In the genomic region with DNA sequence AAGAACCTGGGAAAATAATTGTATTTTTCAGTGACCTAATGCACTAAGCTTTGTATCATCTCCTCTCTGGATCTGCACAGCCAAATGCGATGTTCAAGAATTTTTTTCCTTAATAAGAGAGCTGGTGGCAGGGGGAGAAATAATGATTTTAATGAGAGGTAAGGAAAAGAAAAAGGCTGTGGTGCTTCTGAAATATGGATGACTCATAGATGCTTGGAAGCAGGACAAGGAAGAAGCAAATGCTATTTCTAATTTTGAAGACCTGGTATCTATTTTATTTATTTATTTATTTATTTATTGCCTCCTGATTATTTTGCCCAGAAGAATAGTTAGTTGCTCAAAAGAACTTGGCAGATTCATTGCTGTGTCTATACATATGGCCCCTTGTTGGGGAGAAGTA, we compare ENCODE assay signal across 38 cellular contexts. TPM values are rescaled to one million over a fixed set of nuclear protein-coding genes. Genes with fewer than 3 reads are reported as not detected.
"Had no signal": no experiment of that assay in that cellular context is flagged by ENCODE, and none has a peak within 500 bp of the region (broad histone marks: within the 10 kb centered on the region; RNA-seq: fewer than 3 reads in every experiment).

No MANE protein-coding gene starts in this region.

- H3K4me3 Mint-ChIP-seq: activated CD4-positive, alpha-beta T cell treated with anti-CD3 and anti-CD28 coated beads, Interleukin-2, amount 10 ng/mL, durations not matched to agents 7 days and 5 days; activated CD8-positive, alpha-beta T cell treated with anti-CD3 and anti-CD28 coated beads for 36 hours; activated T-cell treated with anti-CD3 and anti-CD28 coated beads, Interleukin-2, amount 50 U/mL, for 4 hours; activated T-helper 17 cell treated with anti-CD3 and anti-CD28 coated beads, Interleukin-2, amount 50 U/mL, for 72 hours; dendritic cell treated with granulocyte-macrophage colony-stimulating factor and Interleukin-4, amounts not matched to agents 40 ng/mL and 50 ng/mL, for 4 days; mesothelial cell of epicardium; naive B cell; stimulated activated effector memory CD8-positive, alpha-beta T cell treated with anti-CD3 and anti-CD28 coated beads, Interleukin-12 subunit alpha, Interleukin-12 subunit beta, amount 100 ng/mL, for 72 hours; stimulated activated naive CD8-positive, alpha-beta T cell treated with anti-CD3 and anti-CD28 coated beads, Interleukin-15, Interleukin-2, amounts not matched to agents 100 ng/mL and 50 ng/mL, for 24 hours; T-helper 1 cell treated with Interleukin-12 subunit alpha and Interleukin-12 subunit beta and Interleukin-4 antibody, amounts not matched to agents 30 μg/mL and 1 μg/mL, for 36 hours had no signal

- H3K27me3 Mint-ChIP-seq: activated CD4-positive, alpha-beta T cell treated with anti-CD3 and anti-CD28 coated beads, Interleukin-2, amount 10 ng/mL, durations not matched to agents 7 days and 5 days; activated CD8-positive, alpha-beta T cell treated with anti-CD3 and anti-CD28 coated beads for 36 hours; stimulated activated naive CD8-positive, alpha-beta T cell treated with anti-CD3 and anti-CD28 coated beads, Interleukin-15, Interleukin-2, amounts not matched to agents 100 ng/mL and 50 ng/mL, for 24 hours had no signal

- H3K36me3 ChIP-seq: brain microvascular endothelial cell, gastroesophageal sphincter, ovary, right lobe of liver, thoracic aorta, WERI-Rb-1 had no signal

- ATAC-seq: activated CD8-positive, alpha-beta T cell treated with anti-CD3 and anti-CD28 coated beads for 36 hours; activated T-cell treated with anti-CD3 and anti-CD28 coated beads, Interleukin-2, amount 50 U/mL, for 4 hours; gastroesophageal sphincter; left colon; right lobe of liver; stimulated activated effector memory CD8-positive, alpha-beta T cell treated with anti-CD3 and anti-CD28 coated beads, Interleukin-12 subunit alpha, Interleukin-12 subunit beta, amount 100 ng/mL, for 72 hours had no signal

- H3K27ac ChIP-seq: brain microvascular endothelial cell, gastroesophageal sphincter, hepatocyte, ovary, right lobe of liver, skin epidermis, thoracic aorta, WERI-Rb-1 had no signal

- H3K4me1 Mint-ChIP-seq: activated T-helper 17 cell treated with anti-CD3 and anti-CD28 coated beads, Interleukin-2, amount 50 U/mL, for 72 hours; naive B cell; stimulated activated effector memory CD8-positive, alpha-beta T cell treated with anti-CD3 and anti-CD28 coated beads, Interleukin-12 subunit alpha, Interleukin-12 subunit beta, amount 100 ng/mL, for 72 hours had no signal

- H3K27ac Mint-ChIP-seq: activated CD8-positive, alpha-beta T cell treated with anti-CD3 and anti-CD28 coated beads for 36 hours; activated T-helper 17 cell treated with anti-CD3 and anti-CD28 coated beads, Interleukin-2, amount 50 U/mL, for 72 hours; mesothelial cell of epicardium; naive B cell; progenitor cell of endocrine pancreas; stimulated activated effector memory CD8-positive, alpha-beta T cell treated with anti-CD3 and anti-CD28 coated beads, Interleukin-12 subunit alpha, Interleukin-12 subunit beta, amount 100 ng/mL, for 72 hours; stimulated activated naive CD8-positive, alpha-beta T cell treated with anti-CD3 and anti-CD28 coated beads, Interleukin-15, Interleukin-2, amounts not matched to agents 100 ng/mL and 50 ng/mL, for 24 hours; T-helper 1 cell treated with Interleukin-12 subunit alpha and Interleukin-12 subunit beta and Interleukin-4 antibody, amounts not matched to agents 30 μg/mL and 1 μg/mL, for 36 hours had no signal

- H3K9me3 Mint-ChIP-seq: activated CD8-positive, alpha-beta T cell treated with anti-CD3 and anti-CD28 coated beads for 36 hours; activated T-cell treated with anti-CD3 and anti-CD28 coated beads, Interleukin-2, amount 50 U/mL, for 4 hours; activated T-helper 17 cell treated with anti-CD3 and anti-CD28 coated beads, Interleukin-2, amount 50 U/mL, for 72 hours; mesothelial cell of epicardium; stimulated activated effector memory CD8-positive, alpha-beta T cell treated with anti-CD3 and anti-CD28 coated beads, Interleukin-12 subunit alpha, Interleukin-12 subunit beta, amount 100 ng/mL, for 72 hours; stimulated activated naive CD8-positive, alpha-beta T cell treated with anti-CD3 and anti-CD28 coated beads, Interleukin-15, Interleukin-2, amounts not matched to agents 100 ng/mL and 50 ng/mL, for 24 hours had no signal

- H3K4me2 ChIP-seq: hepatocyte had no signal

- H3K4me3 ChIP-seq: gastroesophageal sphincter, hepatocyte, ovary, right lobe of liver, skin epidermis, thoracic aorta had no signal

- H2AFZ ChIP-seq: hepatocyte had no signal

- H3K4me1 ChIP-seq: gastroesophageal sphincter, right lobe of liver had no signal

- DNase-seq: activated CD4-positive, alpha-beta T cell treated with anti-CD3 and anti-CD28 coated beads, Interleukin-2, amount 10 ng/mL, durations not matched to agents 7 days and 5 days; activated CD4-positive, CD25-positive, alpha-beta regulatory T cell treated with anti-CD3 and anti-CD28 coated beads, Interleukin-2, amount 50 U/mL, for 72 hours; activated CD8-positive, alpha-beta T cell treated with anti-CD3 and anti-CD28 coated beads for 36 hours; activated gamma-delta T cell treated with Interleukin-2 at 50 U/mL for 16 hours; activated naive CD4-positive, alpha-beta T cell treated with anti-CD3 and anti-CD28 coated beads, Interleukin-2, amount 50 U/mL, for 16 hours; activated T-cell treated with anti-CD3 and anti-CD28 coated beads, Interleukin-2, amount 50 U/mL, for 4 hours; amniotic stem cell; brain microvascular endothelial cell; caudate nucleus; left colon; naive B cell; ovary; right lobe of liver; stimulated activated CD4-positive, alpha-beta T cell treated with anti-CD3 and anti-CD28 coated beads, Interleukin-12 subunit alpha, Interleukin-12 subunit beta, amount 100 ng/mL, for 4 hours; stimulated activated CD4-positive, alpha-beta T cell treated with anti-CD3 and anti-CD28 coated beads, Interleukin-4, amount 100 ng/mL, for 1 hour; T1000; trophoblast cell; WERI-Rb-1 had no signal

- H3K9me3 ChIP-seq: gastroesophageal sphincter, ovary, right lobe of liver, thoracic aorta had no signal

- H3K36me3 Mint-ChIP-seq: mesothelial cell of epicardium; naive B cell; stimulated activated effector memory CD8-positive, alpha-beta T cell treated with anti-CD3 and anti-CD28 coated beads, Interleukin-12 subunit alpha, Interleukin-12 subunit beta, amount 100 ng/mL, for 72 hours had no signal

- H3K27me3 ChIP-seq: brain microvascular endothelial cell, gastroesophageal sphincter, hepatocyte, ovary, right lobe of liver had no signal

- H3K79me2 ChIP-seq: hepatocyte had no signal

RNA-seq across cellular contexts. Expression of a gene that starts 7.1 kb away (rescaled TPM):
- total RNA-seq: activated CD4-positive, alpha-beta T cell treated with anti-CD3 and anti-CD28 coated beads, Interleukin-2, amount 10 ng/mL, durations not matched to agents 7 days and 5 days; activated CD8-positive, alpha-beta T cell treated with anti-CD3 and anti-CD28 coated beads for 36 hours; activated T-cell treated with anti-CD3 and anti-CD28 coated beads, Interleukin-2, amount 50 U/mL, for 4 hours; activated T-helper 17 cell treated with anti-CD3 and anti-CD28 coated beads, Interleukin-2, amount 50 U/mL, for 72 hours; astrocyte; chondrocyte; epithelial cell of proximal tubule; fibroblast of villous mesenchyme; gastroesophageal sphincter; hepatocyte; ovary; progenitor cell of endocrine pancreas; renal cortical epithelial cell; right lobe of liver; subcutaneous adipose tissue; thoracic aorta had no signal
- polyA plus RNA-seq: hepatocyte, keratinocyte, liver, neural cell, ovary had no signal
